ENCODE assay signal across 19 cellular contexts in the genomic region with DNA sequence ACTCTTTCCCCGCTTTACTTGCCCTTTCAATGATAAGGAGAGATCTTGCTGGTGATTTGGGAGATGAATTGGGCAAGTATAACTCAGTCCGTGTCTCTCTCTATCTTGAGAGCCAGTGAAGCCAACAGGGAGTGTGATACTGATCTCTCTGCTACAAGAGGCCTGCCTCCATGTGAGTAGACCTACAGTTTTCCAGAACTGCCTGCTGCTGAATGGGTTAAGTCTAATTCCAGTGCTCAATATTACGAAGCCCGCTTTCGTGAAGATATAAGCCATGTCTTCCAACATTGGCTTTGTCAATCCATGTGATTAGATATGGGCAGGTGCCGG.
DNase-seq lines count a peak whose midpoint lies in the region; ATAC-seq, FAIRE-seq and TF ChIP-seq lines count a peak whose summit lies in the region.
"Had no signal": no experiment of that assay in that cellular context is flagged by ENCODE, and none has a peak within 500 bp of the region (broad histone marks: within the 10 kb centered on the region; RNA-seq: fewer than 3 reads in every experiment).

No MANE protein-coding gene starts in this region.

- ATAC-seq in HG03139 (IDR thresholded peaks at IDR 0.05; ENCODE audit: unreplicated experiment) (no peak), HG03571 (IDR thresholded peaks at IDR 0.05; ENCODE audit: unreplicated experiment) (no peak)

- POLR2A ChIA-PET in CD8-positive, alpha-beta memory T cell (lab: Charles Lee), result no interaction called here
- POLR2A ChIA-PET in H1 (lab: Charles Lee; ENCODE audit: partially characterized antibody), result no interaction called here

- peaks cover 4 to 12% of the 10 kb centered on the region in 2 donors for H3K27me3 Mint-ChIP-seq in CD8-positive, alpha-beta memory T cell
- no peaks in the 10 kb centered on the region; the same call in 1 of the 2 replicates for H3K27me3 Mint-ChIP-seq in HFFc6 (ENCODE audit: insufficient read depth)

- H2AK5ac ChIP-seq in H1 (ENCODE audit: low read depth, low read length) (no peak overlapping the region; the same call in 1 of the 2 replicates), mesendoderm (ENCODE audit: low read length) (peak overlapping the region; percentile 86)

- FAIRE-seq in H1 (lab: Jason Lieb, UNC), result no peak
- FAIRE-seq: G401.6 had no signal

- 0 out of 2 replicates have a peak overlapping the region, but pooled peaks have one; percentile 78 for H2BK12ac ChIP-seq in H1 (ENCODE audit: low read depth, low read length)

- no peak for TF ChIP-seq POLR2A in H1 (IDR thresholded peaks at IDR 0.05; ENCODE audit: control extremely low read depth in 1 of 2, low read depth in 2 of 2, low read length in 2 of 2)

- no peak overlapping the region for H3K4me2 ChIP-seq in H1 (ENCODE audit: insufficient read depth in 1 of 2, low read depth in 2 of 2, low read length in 2 of 2)
- H3K4me2 ChIP-seq in mesendoderm (ENCODE audit: low read length), result no peak overlapping the region

- H2BK15ac ChIP-seq in H1 (ENCODE audit: low read length), result peak overlapping the region; percentile 25; the same call in 1 of the 2 replicates
- no peak overlapping the region for H2BK15ac ChIP-seq in mesendoderm (replicated peaks; ENCODE audit: low read depth)

- no peak for TF ChIP-seq RAD21 in H1 (IDR thresholded peaks at IDR 0.05 in 1 of 2, conservative IDR thresholded peaks at IDR 0.05 in 1 of 2; ENCODE audit: low read depth in 2 of 2, low read length in 2 of 2)

- H3K14ac ChIP-seq in H1 (ENCODE audit: insufficient read length), result no peak overlapping the region

- no peaks in the 10 kb centered on the region for H3K23me2 ChIP-seq in H1 (ENCODE audit: low read depth, low read length)

- H4K91ac ChIP-seq in H1 (replicated peaks; ENCODE audit: insufficient read length, low read length), result no peak overlapping the region

- CTCF ChIA-PET in CD8-positive, alpha-beta memory T cell (lab: Charles Lee), result no interaction called here
- CTCF ChIA-PET in H1 (lab: Charles Lee; ENCODE audit: partially characterized antibody), result interaction anchor here (2.1 kb wide), 1 partner anchor 10 kb away, joined by 8 read pairs; no protein-coding TSS in a partner anchor

- H2BK5ac ChIP-seq in H1 (ENCODE audit: low read depth, low read length) (no peak overlapping the region), mesendoderm (ENCODE audit: low read length) (peak overlapping the region; percentile 37)

- H3K27ac Mint-ChIP-seq in CD8-positive, alpha-beta memory T cell, result no peak overlapping the region
- H3K27ac Mint-ChIP-seq in HFFc6, result peak overlapping the region; percentile 98

- H3K4ac ChIP-seq in H1 (replicated peaks; ENCODE audit: insufficient read length, low read depth, low read length), result no peak overlapping the region
- H3K4ac ChIP-seq in mesendoderm (ENCODE audit: low read depth, low read length), result no peak overlapping the region

- H4K20me1 ChIP-seq in H1 (replicated peaks in 1 of 2; ENCODE audit: control insufficient read depth in 1 of 2, insufficient read depth in 2 of 2, low read length in 2 of 2), result no peaks in the 10 kb centered on the region

- H2BK20ac ChIP-seq in H1 (ENCODE audit: low read length), result 0 out of 2 replicates have a peak overlapping the region, but pooled peaks have one; percentile 15

- H3K4me3 Mint-ChIP-seq in CD8-positive, alpha-beta memory T cell, result peak overlapping the region in 1 of 7 donors; percentile 3
- H3K4me3 Mint-ChIP-seq in HFFc6, result peak overlapping the region; percentile 20; the same call in 1 of the 2 replicates

- H3K79me2 ChIP-seq in H1 (ENCODE audit: control insufficient read depth in 1 of 2, insufficient read depth in 2 of 2, low read length in 2 of 2) (no peaks in the 10 kb centered on the region), mesendoderm (ENCODE audit: control insufficient read depth, insufficient read depth, low read length) (no peaks in the 10 kb centered on the region)

- H2BK120ac ChIP-seq in H1 (replicated peaks; ENCODE audit: low read depth, low read length), result no peak overlapping the region
- no peak overlapping the region for H2BK120ac ChIP-seq in mesendoderm (ENCODE audit: low read depth, low read length)

- H4K5ac ChIP-seq in H1 (ENCODE audit: insufficient read length, low read depth, low read length), result no peak overlapping the region
- peak overlapping the region; percentile 8 for H4K5ac ChIP-seq in mesendoderm (ENCODE audit: low read length)

- H3K9ac ChIP-seq in H1 (replicated peaks in 1 of 4; ENCODE audit: extremely low read depth in 1 of 4, low read depth in 3 of 4, low read length in 3 of 4), result no peak overlapping the region
- no peak overlapping the region for H3K9ac ChIP-seq in mesendoderm (ENCODE audit: low read length)

- peaks cover 7 to 14% (median 10%) of the 10 kb centered on the region in 3 donors for H3K4me1 Mint-ChIP-seq in CD8-positive, alpha-beta memory T cell
- H3K4me1 Mint-ChIP-seq in HFFc6 (ENCODE audit: low read depth), result peaks cover 55% of the 10 kb centered on the region

- H4K8ac ChIP-seq in H1 (ENCODE audit: extremely low read depth, insufficient read depth, low read length) (no peak overlapping the region), mesendoderm (ENCODE audit: low read depth, low read length) (no peak overlapping the region)

- WGBS in H1 (ENCODE audit: extremely low coverage in 1 of 2, insufficient coverage in 1 of 2, insufficient read length in 1 of 2, insufficient replicate concordance in 2 of 2, low coverage in 1 of 2, low lambda C conversion rate in 2 of 2, missing lambda C conversion rate in 1 of 2), 2 experiments, result 86% methylated on average over 6 of the region's 6 CpGs; no CpG with 5 or more reads in 1 of the 2 experiments
- no CpG with 5 or more reads among the region's 6 CpGs for WGBS in mesendoderm (ENCODE audit: extremely low coverage, insufficient coverage, low lambda C conversion rate)

- H3K4me1 ChIP-seq in CD8-positive, alpha-beta memory T cell (ENCODE audit: insufficient read depth, low read length), result no peaks in the 10 kb centered on the region
- H3K4me1 ChIP-seq in H1 (replicated peaks in 1 of 4; ENCODE audit: control insufficient read depth in 3 of 4, insufficient read depth in 4 of 4, low read length in 3 of 4) (peaks cover 0 to 8% (median 4%) of the 10 kb centered on the region in 4 experiments; a peak in 5 of 7 replicates), mesendoderm (ENCODE audit: control insufficient read depth, low read depth, low read length) (peaks cover 21% of the 10 kb centered on the region)

- peak overlapping the region; percentile 40 for H3K27ac ChIP-seq in CD8-positive, alpha-beta memory T cell (ENCODE audit: low read depth, low read length)
- H3K27ac ChIP-seq in H1 (ENCODE audit: low read depth, low read length) (no peak overlapping the region), mesendoderm (ENCODE audit: low read depth, low read length) (peak overlapping the region; percentile 82)

- no peak overlapping the region for H2AFZ ChIP-seq in H1 (ENCODE audit: low read length)

- H3K79me1 ChIP-seq in H1 (ENCODE audit: low read depth, low read length) (no peaks in the 10 kb centered on the region), mesendoderm (ENCODE audit: low read length) (no peaks in the 10 kb centered on the region)

- H3K56ac ChIP-seq in H1 (replicated peaks; ENCODE audit: insufficient read length, low read depth, low read length) (no peak overlapping the region), mesendoderm (ENCODE audit: low read length) (peak overlapping the region; percentile 18)

- no peaks in the 10 kb centered on the region for H3K27me3 ChIP-seq in CD8-positive, alpha-beta memory T cell (ENCODE audit: insufficient read depth, low read length, poor library complexity, severe bottlenecking)
- no peaks in the 10 kb centered on the region for H3K27me3 ChIP-seq in H1 (replicated peaks in 1 of 4; ENCODE audit: control insufficient read depth in 3 of 4, extremely low read depth in 1 of 4, insufficient read depth in 3 of 4, low read length in 3 of 4)
- no peaks in the 10 kb centered on the region for H3K27me3 ChIP-seq in mesendoderm (ENCODE audit: insufficient read depth, low read length, poor library complexity)

- H3K4me3 ChIP-seq in CD8-positive, alpha-beta memory T cell (ENCODE audit: low read length), result no peak overlapping the region
- H3K4me3 ChIP-seq in H1 (ENCODE audit: extremely low read depth in 1 of 4, insufficient read depth in 2 of 4, low read depth in 3 of 4, low read length in 4 of 4) (no peak overlapping the region), mesendoderm (ENCODE audit: low read length) (no peak overlapping the region)

- no peak for DNase-seq in CD8-positive, alpha-beta memory T cell
- DNase-seq in HFFc6 (no peak), H1 (ENCODE audit: low read depth in 1 of 2, low spot score in 2 of 2) (no peak), mesendoderm (peak; percentile 55), AG20443 (ENCODE audit: low spot score) (no peak), putamen (ENCODE audit: low spot score) (no peak)
- DNase-seq: C1 segment of cervical spinal cord, DMS 273 treated with DMSO at 0.1 percent for 48 hours, H7, KG1, NCI-H1436, NCI-H1930, NCI-H526, PC-3, RPMI8226, SHP77 treated with DMSO at 0.1 percent for 48 hours had no signal

- TF ChIP-seq CTCF in HFFc6 (IDR thresholded peaks at IDR 0.05) (no peak), H1 (IDR thresholded peaks at IDR 0.05; ENCODE audit: control extremely low read depth in 1 of 3, insufficient read depth in 1 of 3, low read depth in 1 of 3, low read length in 3 of 3) (no peak)

- no peaks in the 10 kb centered on the region for H3K36me3 ChIP-seq in CD8-positive, alpha-beta memory T cell (ENCODE audit: insufficient read depth, low read length)
- no peaks in the 10 kb centered on the region for H3K36me3 ChIP-seq in H1 (ENCODE audit: control insufficient read depth in 2 of 4, insufficient read depth in 4 of 4, low read length in 3 of 4)
- H3K36me3 ChIP-seq in mesendoderm (ENCODE audit: control insufficient read depth, insufficient read depth, low read length), result no peaks in the 10 kb centered on the region

- TF ChIP-seq EP300 in H1 (IDR thresholded peaks at IDR 0.05; ENCODE audit: borderline replicate concordance in 1 of 2, low read depth in 2 of 2, low read length in 2 of 2), result no peak

- H3K18ac ChIP-seq in H1 (ENCODE audit: extremely low read depth, low read length), result no peak overlapping the region
- peak overlapping the region; percentile 21 for H3K18ac ChIP-seq in mesendoderm (ENCODE audit: low read length)

- no peaks in the 10 kb centered on the region for H3K36me3 Mint-ChIP-seq in CD8-positive, alpha-beta memory T cell
- peaks cover 16% of the 10 kb centered on the region for H3K36me3 Mint-ChIP-seq in HFFc6 (ENCODE audit: low read depth)

- H3K23ac ChIP-seq in H1 (ENCODE audit: insufficient read length) (no peak overlapping the region), mesendoderm (ENCODE audit: low read length) (no peak overlapping the region)

- H3K9me3 ChIP-seq in CD8-positive, alpha-beta memory T cell (ENCODE audit: low read length), result no peaks in the 10 kb centered on the region
- no peaks in the 10 kb centered on the region for H3K9me3 ChIP-seq in H1 (ENCODE audit: insufficient read depth in 2 of 2, low read depth in 1 of 2, low read length in 1 of 2)

- H3K9me3 Mint-ChIP-seq in CD8-positive, alpha-beta memory T cell, result peaks cover 0 to 3% (median 0%) of the 10 kb centered on the region in 5 donors
- no peaks in the 10 kb centered on the region; the same call in 1 of the 2 replicates for H3K9me3 Mint-ChIP-seq in HFFc6

TF ChIP-seq in H1, 55 proteins besides CTCF, POLR2A, EP300 and RAD21:
- no peak for TF ChIP-seq RFX5 (IDR thresholded peaks at IDR 0.05; ENCODE audit: borderline replicate concordance, low read depth, low read length)
